ENCODE assay signal across 1 cellular context in genomic region chr15:51004103-51004536, GRCh38.
TF ChIP-seq lines count a peak whose summit lies in the region.

No MANE protein-coding gene starts in this region.

TF ChIP-seq in K562, 482 proteins besides CTCF, POLR2A, EP300 and RAD21 (continued from another document and continues in another):
- TF ChIP-seq HBP1 (CRISPR knock-in tag; IDR thresholded peaks at IDR 0.05) (no peak), MEIS2 (IDR thresholded peaks at IDR 0.05; ENCODE audit: partially characterized antibody) (peak; percentile 97), PML (IDR thresholded peaks at IDR 0.05; ENCODE audit: low read length) (peak; percentile 44; the same call in 1 of the 2 replicates), PYGO2 (tag; IDR thresholded peaks at IDR 0.05) (no peak), ZNF212 (CRISPR knock-in tag; IDR thresholded peaks at IDR 0.05) (no peak), CREM (IDR thresholded peaks at IDR 0.05; ENCODE audit: low read depth) (peak; percentile 76), ADNP (tag; IDR thresholded peaks at IDR 0.05) (no peak), TRIM24 (IDR thresholded peaks at IDR 0.05) (peak; percentile 65 to 76), LEF1 (IDR thresholded peaks at IDR 0.05) (peak; percentile 61; the same call in 1 of the 2 replicates), CBFA2T2 (conservative IDR thresholded peaks at IDR 0.05) (peak; percentile 71), PHF21A (IDR thresholded peaks at IDR 0.05; ENCODE audit: borderline replicate concordance, low read depth) (peak; percentile 30; the same call in 1 of the 2 replicates), BACH1 (tag; IDR thresholded peaks at IDR 0.05) (no peak), ZFPM2 (CRISPR knock-in tag; IDR thresholded peaks at IDR 0.05) (no peak), ZNF561 (CRISPR knock-in tag; conservative IDR thresholded peaks at IDR 0.05) (no peak), HMBOX1 (IDR thresholded peaks at IDR 0.05) (0 out of 2 replicates have a peak, but pooled peaks have one; percentile 19), RCOR1 (IDR thresholded peaks at IDR 0.05; ENCODE audit: borderline replicate concordance in 1 of 2, low read depth in 2 of 2, low read length in 2 of 2) (peak; percentile 80 to 95), HEY1 (CRISPR knock-in tag; IDR thresholded peaks at IDR 0.05; ENCODE audit: borderline replicate concordance) (no peak), RFX1 (IDR thresholded peaks at IDR 0.05) (peak; percentile 81), ZNF280B (CRISPR knock-in tag; IDR thresholded peaks at IDR 0.05) (no peak), HOXB6 (CRISPR knock-in tag; IDR thresholded peaks at IDR 0.05; ENCODE audit: borderline replicate concordance) (no peak), CREB1 (IDR thresholded peaks at IDR 0.05) (peak; percentile 60), CREB1 (CRISPR knock-in tag; IDR thresholded peaks at IDR 0.05) (no peak), JUN (IDR thresholded peaks at IDR 0.05; ENCODE audit: borderline replicate concordance, low read depth, low read length) (no peak), JUN (CRISPR knock-in tag; IDR thresholded peaks at IDR 0.05; ENCODE audit: borderline replicate concordance) (no peak), TEAD2 (tag; IDR thresholded peaks at IDR 0.05) (0 out of 2 replicates have a peak, but pooled peaks have one; percentile 40), ZNF699 (CRISPR knock-in tag; IDR thresholded peaks at IDR 0.05; ENCODE audit: insufficient replicate concordance) (no peak), ZNF449 (CRISPR knock-in tag; IDR thresholded peaks at IDR 0.05) (no peak), ATF7 (IDR thresholded peaks at IDR 0.05) (peak; percentile 85), SOX6 (IDR thresholded peaks at IDR 0.05) (peak; percentile 84), PBX2 (CRISPR knock-in tag; IDR thresholded peaks at IDR 0.05; ENCODE audit: low read depth) (no peak), PBX2 (tag; conservative IDR thresholded peaks at IDR 0.05; ENCODE audit: low read depth) (peak; percentile 92), CTBP1 (IDR thresholded peaks at IDR 0.05; ENCODE audit: borderline replicate concordance) (peak; percentile 99), PCBP1 (IDR thresholded peaks at IDR 0.05; ENCODE audit: low read depth, low read length, poor library complexity, severe bottlenecking) (no peak), KLF1 (tag; IDR thresholded peaks at IDR 0.05) (peak; percentile 79)
- TF ChIP-seq, protein P1, sequence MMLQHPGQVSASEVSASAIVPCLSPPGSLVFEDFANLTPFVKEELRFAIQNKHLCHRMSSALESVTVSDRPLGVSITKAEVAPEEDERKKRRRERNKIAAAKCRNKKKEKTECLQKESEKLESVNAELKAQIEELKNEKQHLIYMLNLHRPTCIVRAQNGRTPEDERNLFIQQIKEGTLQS (IDR thresholded peaks at IDR 0.05) = peak; percentile 90
- TF ChIP-seq, protein P1 (CRISPR knock-in tag; conservative IDR thresholded peaks at IDR 0.05) = peak; percentile 53; the same call in 1 of the 2 replicates
- TF ChIP-seq, protein P2, sequence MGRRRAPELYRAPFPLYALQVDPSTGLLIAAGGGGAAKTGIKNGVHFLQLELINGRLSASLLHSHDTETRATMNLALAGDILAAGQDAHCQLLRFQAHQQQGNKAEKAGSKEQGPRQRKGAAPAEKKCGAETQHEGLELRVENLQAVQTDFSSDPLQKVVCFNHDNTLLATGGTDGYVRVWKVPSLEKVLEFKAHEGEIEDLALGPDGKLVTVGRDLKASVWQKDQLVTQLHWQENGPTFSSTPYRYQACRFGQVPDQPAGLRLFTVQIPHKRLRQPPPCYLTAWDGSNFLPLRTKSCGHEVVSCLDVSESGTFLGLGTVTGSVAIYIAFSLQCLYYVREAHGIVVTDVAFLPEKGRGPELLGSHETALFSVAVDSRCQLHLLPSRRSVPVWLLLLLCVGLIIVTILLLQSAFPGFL (CRISPR knock-in tag; IDR thresholded peaks at IDR 0.05) = no peak
- TF ChIP-seq, protein P3, sequence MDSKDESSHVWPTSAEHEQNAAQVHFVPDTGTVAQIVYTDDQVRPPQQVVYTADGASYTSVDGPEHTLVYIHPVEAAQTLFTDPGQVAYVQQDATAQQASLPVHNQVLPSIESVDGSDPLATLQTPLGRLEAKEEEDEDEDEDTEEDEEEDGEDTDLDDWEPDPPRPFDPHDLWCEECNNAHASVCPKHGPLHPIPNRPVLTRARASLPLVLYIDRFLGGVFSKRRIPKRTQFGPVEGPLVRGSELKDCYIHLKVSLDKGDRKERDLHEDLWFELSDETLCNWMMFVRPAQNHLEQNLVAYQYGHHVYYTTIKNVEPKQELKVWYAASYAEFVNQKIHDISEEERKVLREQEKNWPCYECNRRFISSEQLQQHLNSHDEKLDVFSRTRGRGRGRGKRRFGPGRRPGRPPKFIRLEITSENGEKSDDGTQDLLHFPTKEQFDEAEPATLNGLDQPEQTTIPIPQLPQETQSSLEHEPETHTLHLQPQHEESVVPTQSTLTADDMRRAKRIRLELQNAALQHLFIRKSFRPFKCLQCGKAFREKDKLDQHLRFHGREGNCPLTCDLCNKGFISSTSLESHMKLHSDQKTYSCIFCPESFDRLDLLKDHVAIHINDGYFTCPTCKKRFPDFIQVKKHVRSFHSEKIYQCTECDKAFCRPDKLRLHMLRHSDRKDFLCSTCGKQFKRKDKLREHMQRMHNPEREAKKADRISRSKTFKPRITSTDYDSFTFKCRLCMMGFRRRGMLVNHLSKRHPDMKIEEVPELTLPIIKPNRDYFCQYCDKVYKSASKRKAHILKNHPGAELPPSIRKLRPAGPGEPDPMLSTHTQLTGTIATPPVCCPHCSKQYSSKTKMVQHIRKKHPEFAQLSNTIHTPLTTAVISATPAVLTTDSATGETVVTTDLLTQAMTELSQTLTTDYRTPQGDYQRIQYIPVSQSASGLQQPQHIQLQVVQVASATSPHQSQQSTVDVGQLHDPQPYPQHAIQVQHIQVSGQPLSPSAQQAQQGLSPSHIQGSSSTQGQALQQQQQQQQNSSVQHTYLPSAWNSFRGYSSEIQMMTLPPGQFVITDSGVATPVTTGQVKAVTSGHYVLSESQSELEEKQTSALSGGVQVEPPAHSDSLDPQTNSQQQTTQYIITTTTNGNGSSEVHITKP (IDR thresholded peaks at IDR 0.05; ENCODE audit: partially characterized antibody) = no peak
- TF ChIP-seq, protein P4, sequence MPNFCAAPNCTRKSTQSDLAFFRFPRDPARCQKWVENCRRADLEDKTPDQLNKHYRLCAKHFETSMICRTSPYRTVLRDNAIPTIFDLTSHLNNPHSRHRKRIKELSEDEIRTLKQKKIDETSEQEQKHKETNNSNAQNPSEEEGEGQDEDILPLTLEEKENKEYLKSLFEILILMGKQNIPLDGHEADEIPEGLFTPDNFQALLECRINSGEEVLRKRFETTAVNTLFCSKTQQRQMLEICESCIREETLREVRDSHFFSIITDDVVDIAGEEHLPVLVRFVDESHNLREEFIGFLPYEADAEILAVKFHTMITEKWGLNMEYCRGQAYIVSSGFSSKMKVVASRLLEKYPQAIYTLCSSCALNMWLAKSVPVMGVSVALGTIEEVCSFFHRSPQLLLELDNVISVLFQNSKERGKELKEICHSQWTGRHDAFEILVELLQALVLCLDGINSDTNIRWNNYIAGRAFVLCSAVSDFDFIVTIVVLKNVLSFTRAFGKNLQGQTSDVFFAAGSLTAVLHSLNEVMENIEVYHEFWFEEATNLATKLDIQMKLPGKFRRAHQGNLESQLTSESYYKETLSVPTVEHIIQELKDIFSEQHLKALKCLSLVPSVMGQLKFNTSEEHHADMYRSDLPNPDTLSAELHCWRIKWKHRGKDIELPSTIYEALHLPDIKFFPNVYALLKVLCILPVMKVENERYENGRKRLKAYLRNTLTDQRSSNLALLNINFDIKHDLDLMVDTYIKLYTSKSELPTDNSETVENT (CRISPR knock-in tag; IDR thresholded peaks at IDR 0.05) = no peak
- TF ChIP-seq, protein P5, sequence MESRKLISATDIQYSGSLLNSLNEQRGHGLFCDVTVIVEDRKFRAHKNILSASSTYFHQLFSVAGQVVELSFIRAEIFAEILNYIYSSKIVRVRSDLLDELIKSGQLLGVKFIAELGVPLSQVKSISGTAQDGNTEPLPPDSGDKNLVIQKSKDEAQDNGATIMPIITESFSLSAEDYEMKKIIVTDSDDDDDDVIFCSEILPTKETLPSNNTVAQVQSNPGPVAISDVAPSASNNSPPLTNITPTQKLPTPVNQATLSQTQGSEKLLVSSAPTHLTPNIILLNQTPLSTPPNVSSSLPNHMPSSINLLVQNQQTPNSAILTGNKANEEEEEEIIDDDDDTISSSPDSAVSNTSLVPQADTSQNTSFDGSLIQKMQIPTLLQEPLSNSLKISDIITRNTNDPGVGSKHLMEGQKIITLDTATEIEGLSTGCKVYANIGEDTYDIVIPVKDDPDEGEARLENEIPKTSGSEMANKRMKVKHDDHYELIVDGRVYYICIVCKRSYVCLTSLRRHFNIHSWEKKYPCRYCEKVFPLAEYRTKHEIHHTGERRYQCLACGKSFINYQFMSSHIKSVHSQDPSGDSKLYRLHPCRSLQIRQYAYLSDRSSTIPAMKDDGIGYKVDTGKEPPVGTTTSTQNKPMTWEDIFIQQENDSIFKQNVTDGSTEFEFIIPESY (CRISPR knock-in tag; IDR thresholded peaks at IDR 0.05) = no peak
- TF ChIP-seq, protein P6, sequence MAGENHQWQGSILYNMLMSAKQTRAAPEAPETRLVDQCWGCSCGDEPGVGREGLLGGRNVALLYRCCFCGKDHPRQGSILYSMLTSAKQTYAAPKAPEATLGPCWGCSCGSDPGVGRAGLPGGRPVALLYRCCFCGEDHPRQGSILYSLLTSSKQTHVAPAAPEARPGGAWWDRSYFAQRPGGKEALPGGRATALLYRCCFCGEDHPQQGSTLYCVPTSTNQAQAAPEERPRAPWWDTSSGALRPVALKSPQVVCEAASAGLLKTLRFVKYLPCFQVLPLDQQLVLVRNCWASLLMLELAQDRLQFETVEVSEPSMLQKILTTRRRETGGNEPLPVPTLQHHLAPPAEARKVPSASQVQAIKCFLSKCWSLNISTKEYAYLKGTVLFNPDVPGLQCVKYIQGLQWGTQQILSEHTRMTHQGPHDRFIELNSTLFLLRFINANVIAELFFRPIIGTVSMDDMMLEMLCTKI (IDR thresholded peaks at IDR 0.05; ENCODE audit: partially characterized antibody) = no peak
